ENCODE assay signal across 27 cellular contexts in genomic region chr2:15664273-15665066, GRCh38.
"Had no signal": no experiment of that assay in that cellular context is flagged by ENCODE, and none has a peak within 500 bp of the region (broad histone marks: within the 10 kb centered on the region; RNA-seq: fewer than 3 reads in every experiment).

No MANE protein-coding gene starts in this region.

- H3K36me3 Mint-ChIP-seq: activated CD4-positive, alpha-beta memory T cell treated with anti-CD3 and anti-CD28 coated beads for 36 hours; activated naive CD8-positive, alpha-beta T cell; brain; IgD-negative memory B cell had no signal

- H3K27me3 Mint-ChIP-seq: activated T-helper 17 cell treated with anti-CD3 and anti-CD28 coated beads, Interleukin-2, amount 50 U/mL, for 72 hours; IgD-negative memory B cell had no signal

- H3K27ac Mint-ChIP-seq: activated CD4-positive, alpha-beta memory T cell treated with anti-CD3 and anti-CD28 coated beads for 36 hours; activated CD4-positive, alpha-beta T cell treated with anti-CD3 and anti-CD28 coated beads, Interleukin-2, amount 10 ng/mL, durations not matched to agents 7 days and 5 days; activated naive CD4-positive, alpha-beta T cell treated with anti-CD3 and anti-CD28 coated beads for 36 hours; activated naive CD8-positive, alpha-beta T cell; activated T-helper 17 cell treated with anti-CD3 and anti-CD28 coated beads, Interleukin-2, amount 50 U/mL, for 72 hours; IgD-negative memory B cell; T-helper 1 cell treated with Interleukin-12 subunit alpha and Interleukin-12 subunit beta and Interleukin-4 antibody, amounts not matched to agents 30 μg/mL and 1 μg/mL, for 36 hours had no signal

- FAIRE-seq: astrocyte had no signal

- H3K4me3 Mint-ChIP-seq: activated CD4-positive, alpha-beta memory T cell treated with anti-CD3 and anti-CD28 coated beads for 36 hours; activated CD4-positive, alpha-beta T cell treated with anti-CD3 and anti-CD28 coated beads, Interleukin-2, amount 10 ng/mL, durations not matched to agents 7 days and 5 days; activated naive CD4-positive, alpha-beta T cell treated with anti-CD3 and anti-CD28 coated beads for 36 hours; activated naive CD8-positive, alpha-beta T cell; activated T-helper 17 cell treated with anti-CD3 and anti-CD28 coated beads, Interleukin-2, amount 50 U/mL, for 72 hours; brain; IgD-negative memory B cell; T-helper 1 cell treated with Interleukin-12 subunit alpha and Interleukin-12 subunit beta and Interleukin-4 antibody, amounts not matched to agents 30 μg/mL and 1 μg/mL, for 36 hours had no signal

- H3K4me1 Mint-ChIP-seq: activated CD4-positive, alpha-beta T cell treated with anti-CD3 and anti-CD28 coated beads, Interleukin-2, amount 10 ng/mL, durations not matched to agents 7 days and 5 days; activated T-helper 17 cell treated with anti-CD3 and anti-CD28 coated beads, Interleukin-2, amount 50 U/mL, for 72 hours; IgD-negative memory B cell had no signal

- H3K9me3 ChIP-seq: MG63, Peyer's patch had no signal

- DNase-seq: activated CD4-positive, alpha-beta memory T cell treated with anti-CD3 and anti-CD28 coated beads for 36 hours; activated CD4-positive, alpha-beta T cell treated with anti-CD3 and anti-CD28 coated beads, Interleukin-2, amount 10 ng/mL, durations not matched to agents 7 days and 5 days; activated CD4-positive, CD25-positive, alpha-beta regulatory T cell; activated CD8-positive, alpha-beta memory T cell treated with anti-CD3 and anti-CD28 coated beads for 24 hours; activated gamma-delta T cell; activated naive CD4-positive, alpha-beta T cell treated with anti-CD3 and anti-CD28 coated beads for 36 hours; activated T-cell treated with anti-CD3 and anti-CD28 coated beads, Interleukin-2, amount 50 U/mL, for 48 hours; amygdala; MG63; NCI-H1105; NCI-H1436; NCI-H1694 treated with DMSO at 0.1 percent for 48 hours; NCI-H2081; NCI-H446; NCI-H524; Peyer's patch; Right ventricle myocardium superior; SW 1271 had no signal

- H3K36me3 ChIP-seq: MG63, Peyer's patch, SJCRH30 had no signal

- H3K9me3 Mint-ChIP-seq: activated CD4-positive, alpha-beta memory T cell treated with anti-CD3 and anti-CD28 coated beads for 36 hours; activated CD4-positive, alpha-beta T cell treated with anti-CD3 and anti-CD28 coated beads, Interleukin-2, amount 10 ng/mL, durations not matched to agents 7 days and 5 days; activated naive CD4-positive, alpha-beta T cell treated with anti-CD3 and anti-CD28 coated beads for 36 hours; activated T-helper 17 cell treated with anti-CD3 and anti-CD28 coated beads, Interleukin-2, amount 50 U/mL, for 72 hours; T-helper 1 cell treated with Interleukin-12 subunit alpha and Interleukin-12 subunit beta and Interleukin-4 antibody, amounts not matched to agents 30 μg/mL and 1 μg/mL, for 36 hours had no signal

- ATAC-seq: activated T-helper 17 cell treated with anti-CD3 and anti-CD28 coated beads, Interleukin-2, amount 50 U/mL, for 72 hours; SK-N-SH treated with all-trans-retinoic acid at 6 μM for 48 hours had no signal

- H3K27me3 ChIP-seq: MG63, Peyer's patch, SJCRH30 had no signal

- H3K4me3 ChIP-seq: MG63, Peyer's patch, SJCRH30 had no signal

- H3K27ac ChIP-seq: Peyer's patch, RWPE1, SJCRH30 had no signal
